Comparison of ENCODE assay signal across 28 cellular contexts in genomic region chr3:877001-877400, GRCh38.
DNase-seq lines count a peak whose midpoint lies in the region; ATAC-seq, FAIRE-seq and TF ChIP-seq lines count a peak whose summit lies in the region.
"Had no signal": no experiment of that assay in that cellular context is flagged by ENCODE, and none has a peak within 500 bp of the region (broad histone marks: within the 10 kb centered on the region; RNA-seq: fewer than 3 reads in every experiment).

No MANE protein-coding gene starts in this region.

- H3K27ac ChIP-seq in BLaER1 (no peak overlapping the region), astrocyte (ENCODE audit: low read depth, low read length) (no peak overlapping the region)
- H3K27ac ChIP-seq: C4-2B, HL-60, PC-9, SK-N-MC had no signal

- no peak for ATAC-seq in HG02840 (IDR thresholded peaks at IDR 0.05; ENCODE audit: low FRiP score, unreplicated experiment)
- ATAC-seq: GM12878, GM23338 had no signal

- DNase-seq in Jurkat, Clone E6-1 (ENCODE audit: low read depth, low spot score): peak; percentile 84
- peak; percentile 54 for DNase-seq in astrocyte (ENCODE audit: low read depth)
- peak; percentile 12 for DNase-seq in fibroblast of the aortic adventitia (ENCODE audit: low read depth)
- no peak for DNase-seq in T1000 (lab: John Stamatoyannopoulos, UW)
- DNase-seq in SK-N-DZ (ENCODE audit: low spot score): no peak
- no peak for DNase-seq in cardiac septum (ENCODE audit: low spot score)
- DNase-seq: 8988T, DMS53, EL, KG1, NCI-H1694, NCI-H2081, NCI-H2171, NCI-H524 treated with DMSO at 0.1 percent for 48 hours, NCI-H82, PC-9, RPMI8226, SHP77, SW 1271 had no signal

- H3K79me2 ChIP-seq in astrocyte (ENCODE audit: insufficient read depth, low read length): no peaks in the 10 kb centered on the region

- H3K27me3 ChIP-seq in BLaER1 (no peaks in the 10 kb centered on the region), astrocyte (ENCODE audit: insufficient read depth, low read length) (no peaks in the 10 kb centered on the region)

- no peak overlapping the region for H2AFZ ChIP-seq in astrocyte (ENCODE audit: low read depth, low read length)
- H2AFZ ChIP-seq: GM23338, PC-9 had no signal

- no peaks in the 10 kb centered on the region for H3K4me1 Mint-ChIP-seq in astrocyte (ENCODE audit: low read depth, unreplicated experiment)
- H3K4me1 Mint-ChIP-seq: GM23338 had no signal

- no peaks in the 10 kb centered on the region for H3K9me3 ChIP-seq in BLaER1
- no peaks in the 10 kb centered on the region for H3K9me3 ChIP-seq in astrocyte (ENCODE audit: insufficient read depth, low read depth, low read length)
- H3K9me3 ChIP-seq: HAP-1 had no signal

- H3K27me3 Mint-ChIP-seq in astrocyte (ENCODE audit: low read depth, unreplicated experiment): no peaks in the 10 kb centered on the region

- H3K36me3 ChIP-seq in BLaER1: no peaks in the 10 kb centered on the region
- H3K36me3 ChIP-seq in astrocyte (ENCODE audit: insufficient read depth, low read length): no peaks in the 10 kb centered on the region
- H3K36me3 ChIP-seq: HAP-1 had no signal

- FAIRE-seq in astrocyte (lab: Jason Lieb, UNC): no peak
- FAIRE-seq: D721Med, GM12878 had no signal

- no peak overlapping the region for H3K9ac ChIP-seq in BLaER1
- H3K9ac ChIP-seq in astrocyte (ENCODE audit: low read length): no peak overlapping the region

- no peaks in the 10 kb centered on the region for H3K36me3 Mint-ChIP-seq in astrocyte (ENCODE audit: low read depth, unreplicated experiment)

- peaks cover 5% of the 10 kb centered on the region for H3K9me3 Mint-ChIP-seq in astrocyte (ENCODE audit: unreplicated experiment)

- H3K4me1 ChIP-seq in BLaER1: peaks cover 11% of the 10 kb centered on the region
- no peaks in the 10 kb centered on the region for H3K4me1 ChIP-seq in astrocyte (ENCODE audit: insufficient read depth, low read length)
- H3K4me1 ChIP-seq: HAP-1 had no signal

- no peak overlapping the region for H3K27ac Mint-ChIP-seq in astrocyte (ENCODE audit: unreplicated experiment)
- H3K27ac Mint-ChIP-seq: GM23338 had no signal

- intact Hi-C loops in cardiac septum (cut with DNase I): no loop called here

- H3K4me3 ChIP-seq in BLaER1 (no peak overlapping the region), astrocyte (ENCODE audit: insufficient read depth, low read depth, low read length) (no peak overlapping the region), fibroblast of the aortic adventitia (ENCODE audit: low read depth, low read length) (no peak overlapping the region)
- H3K4me3 ChIP-seq in Jurkat, Clone E6-1 (ENCODE audit: low read length): no peak overlapping the region
- H3K4me3 ChIP-seq: GM12878, GM23338, HAP-1, PC-9, SK-N-MC had no signal

- H3K4me2 ChIP-seq in BLaER1 (peak overlapping the region; percentile 53), astrocyte (ENCODE audit: low read length) (peak overlapping the region; percentile 43)
- H3K4me2 ChIP-seq: GM23338, PC-9 had no signal

- H4K20me1 ChIP-seq in BLaER1 (no peaks in the 10 kb centered on the region), astrocyte (ENCODE audit: insufficient read depth, low read length) (no peaks in the 10 kb centered on the region)

- H3K4me3 Mint-ChIP-seq in astrocyte (ENCODE audit: unreplicated experiment): no peak overlapping the region
- H3K4me3 Mint-ChIP-seq: GM23338 had no signal

- TF ChIP-seq CTCF in astrocyte (IDR thresholded peaks at IDR 0.05; ENCODE audit: insufficient read depth, low read depth, low read length) (no peak), fibroblast of the aortic adventitia (IDR thresholded peaks at IDR 0.05; ENCODE audit: insufficient read depth, low read length) (no peak)

Comparison
In these comparisons a context has a peak if more than half of its experiments do, and no peak if none do; other contexts are left out.
1. DNase-seq: peak in Jurkat, Clone E6-1 (single experiment), astrocyte (single experiment) and fibroblast of the aortic adventitia (single experiment); none in T1000 (single experiment), SK-N-DZ (single experiment) and cardiac septum (single experiment).